In the genomic region with DNA sequence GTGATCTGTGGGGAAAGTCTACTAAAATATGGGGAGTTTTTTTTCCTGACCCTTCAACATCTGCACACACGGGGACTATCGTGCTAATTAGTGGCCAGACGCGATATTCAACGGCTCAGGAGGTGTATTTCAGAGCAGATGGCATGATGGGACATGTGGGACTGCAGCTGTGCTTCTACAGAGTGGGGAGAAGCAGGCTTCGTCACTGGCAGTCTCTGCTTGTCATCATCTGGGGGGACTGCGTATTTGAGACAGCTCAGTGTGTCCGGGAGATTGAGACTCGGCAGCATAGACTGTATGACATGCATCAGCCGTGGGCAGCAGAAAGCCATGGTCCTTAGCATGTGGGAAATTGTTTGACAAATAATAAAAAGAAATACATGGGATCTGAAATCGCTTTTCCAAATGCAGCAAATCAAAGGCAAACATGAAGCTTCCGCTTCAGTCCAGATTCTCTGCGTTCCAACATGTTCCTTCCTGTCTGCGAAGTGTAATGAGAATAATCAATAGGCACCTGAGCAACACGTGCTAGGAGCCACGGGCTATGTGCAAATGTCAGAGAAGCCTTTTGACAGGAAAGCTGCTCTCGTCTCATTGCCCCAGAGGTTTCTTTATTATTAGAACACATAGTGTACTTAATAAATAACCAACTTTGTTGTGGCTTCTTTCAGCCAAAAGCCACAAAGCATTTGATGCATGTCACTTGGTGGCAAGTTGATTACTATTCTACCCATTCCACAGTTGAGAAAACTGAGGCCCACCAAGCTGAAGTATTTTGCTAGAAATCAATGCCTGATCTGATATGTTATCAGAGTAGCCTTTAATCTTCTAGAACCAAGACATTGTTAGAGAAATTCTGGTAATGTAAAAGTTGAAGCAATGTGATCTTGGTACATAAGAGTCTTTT, we compare ENCODE assay signal across 19 cellular contexts.
DNase-seq lines count a peak whose midpoint lies in the region; ATAC-seq, FAIRE-seq and TF ChIP-seq lines count a peak whose summit lies in the region.
"Had no signal": no experiment of that assay in that cellular context is flagged by ENCODE, and none has a peak within 500 bp of the region (broad histone marks: within the 10 kb centered on the region; RNA-seq: fewer than 3 reads in every experiment).

No MANE protein-coding gene starts in this region.

- H3K4me3 ChIP-seq in BLaER1 treated with 17β-estradiol and CSF1 and Interleukin-3, amounts not matched to agents 10 nM and 100 nM, result no peak overlapping the region
- H3K4me3 ChIP-seq in HUES64 (ENCODE audit: low read length), result no peak overlapping the region
- H3K4me3 ChIP-seq: PC-9, SJSA1 had no signal

- H3K27me3 Mint-ChIP-seq in T-helper 17 cell, result peaks cover under 1% of the 10 kb centered on the region

- TF ChIP-seq POLR2A in GM18505 (IDR thresholded peaks at IDR 0.05; ENCODE audit: borderline replicate concordance, extremely low read depth, insufficient read depth, insufficient read length), result no peak

- H4K20me1 ChIP-seq in BLaER1 treated with 17β-estradiol and CSF1 and Interleukin-3, amounts not matched to agents 10 nM and 100 nM, result no peaks in the 10 kb centered on the region

- 96% methylated on average over 17 of the region's 17 CpGs for WGBS in HUES64

- no peak overlapping the region for H3K27ac Mint-ChIP-seq in T-helper 17 cell
- H3K27ac Mint-ChIP-seq: CD4-positive, alpha-beta T cell; T-cell had no signal

- H3K36me3 ChIP-seq in BLaER1 treated with 17β-estradiol and CSF1 and Interleukin-3, amounts not matched to agents 10 nM and 100 nM, result no peaks in the 10 kb centered on the region
- H3K36me3 ChIP-seq in HUES64 (ENCODE audit: insufficient read depth, low read length), result no peaks in the 10 kb centered on the region
- H3K36me3 ChIP-seq: SJSA1 had no signal

- peaks cover 0 to 23% (median 14%) of the 10 kb centered on the region in 10 experiments; a peak in 14 of 20 replicates for H3K4me1 ChIP-seq in BLaER1 treated with 17β-estradiol and CSF1 and Interleukin-3, amounts not matched to agents 10 nM and 100 nM
- H3K4me1 ChIP-seq in HUES64 (ENCODE audit: insufficient read depth, low read length), result peaks cover 10% of the 10 kb centered on the region
- H3K4me1 ChIP-seq: SJSA1 had no signal

- ATAC-seq in T-helper 17 cell, result no peak
- ATAC-seq in GM18505 (IDR thresholded peaks at IDR 0.05; ENCODE audit: unreplicated experiment), result no peak
- ATAC-seq: HCT116, T-cell had no signal

- H3K4me3 Mint-ChIP-seq in T-helper 17 cell, result no peak overlapping the region
- H3K4me3 Mint-ChIP-seq: CD4-positive, alpha-beta T cell; T-cell had no signal

- TF ChIP-seq CTCF in VCaP (conservative IDR thresholded peaks at IDR 0.05), result no peak

- no peak overlapping the region for H3K27ac ChIP-seq in BLaER1 treated with 17β-estradiol and CSF1 and Interleukin-3, amounts not matched to agents 10 nM and 100 nM
- 0 out of 2 replicates have a peak overlapping the region, but pooled peaks have one; percentile 15 for H3K27ac ChIP-seq in HUES64 (ENCODE audit: low read depth, low read length)
- peak overlapping the region; percentile 28; the same call in 1 of the 2 replicates for H3K27ac ChIP-seq in VCaP
- H3K27ac ChIP-seq: HL-60, KMS-11, PC-9, SJSA1 had no signal

- H3K27me3 ChIP-seq in BLaER1 treated with 17β-estradiol and CSF1 and Interleukin-3, amounts not matched to agents 10 nM and 100 nM, result peaks cover 0 to 10% (median 0%) of the 10 kb centered on the region in 11 experiments; a peak in 5 of 22 replicates
- no peaks in the 10 kb centered on the region for H3K27me3 ChIP-seq in HUES64 (ENCODE audit: insufficient read depth, low read length)
- H3K27me3 ChIP-seq: SJSA1 had no signal

- DNase-seq in iPS-NIHi7 (ENCODE audit: extremely low spot score) (peak; percentile 2), T-helper 17 cell (no peak), HTR-8/SVneo (ENCODE audit: insufficient read length, low spot score) (no peak), NCI-H2196 treated with DMSO at 0.1 percent for 48 hours (lab: John Stamatoyannopoulos, UW; ENCODE audit: unreplicated experiment) (no peak)
- DNase-seq: CD4-positive, alpha-beta T cell; DMS79; NCI-H1092; NCI-H2081 treated with DMSO at 0.1 percent for 48 hours; NCI-H345; PC-9; T-cell had no signal

- FAIRE-seq in HTR-8/SVneo (lab: Jason Lieb, UNC), result no peak

- H3K36me3 Mint-ChIP-seq in T-helper 17 cell (ENCODE audit: low read depth), result no peaks in the 10 kb centered on the region
- H3K36me3 Mint-ChIP-seq: T-cell had no signal

- H3K4me2 ChIP-seq in BLaER1 treated with 17β-estradiol and CSF1 and Interleukin-3, amounts not matched to agents 10 nM and 100 nM, result peak overlapping the region in 7 of 11 experiments; percentile 5 to 47 (median 41); a peak in 10 of 22 replicates
- H3K4me2 ChIP-seq: KMS-11, PC-9 had no signal

- no peaks in the 10 kb centered on the region for H3K9me3 ChIP-seq in BLaER1 treated with 17β-estradiol and CSF1 and Interleukin-3, amounts not matched to agents 10 nM and 100 nM (replicated peaks in 1 of 11)
- H3K9me3 ChIP-seq in HUES64 (ENCODE audit: insufficient read depth, low read depth, low read length) (no peaks in the 10 kb centered on the region), T-helper 17 cell (ENCODE audit: control insufficient read depth, low read length, poor library complexity, severe bottlenecking) (no peaks in the 10 kb centered on the region)
- H3K9me3 ChIP-seq: SJSA1 had no signal

- H3K4me1 Mint-ChIP-seq in T-helper 17 cell, result no peaks in the 10 kb centered on the region
- H3K4me1 Mint-ChIP-seq: T-cell had no signal

- no peak overlapping the region for H3K9ac ChIP-seq in BLaER1 treated with 17β-estradiol and CSF1 and Interleukin-3, amounts not matched to agents 10 nM and 100 nM
- H3K9ac ChIP-seq in HUES64 (ENCODE audit: low read depth, low read length), result no peak overlapping the region
- H3K9ac ChIP-seq: KMS-11 had no signal

Comparison
In these comparisons a context has a peak if more than half of its experiments do, and no peak if none do; other contexts are left out.
1. H3K27ac ChIP-seq: peak in HUES64 (single experiment) and VCaP (single experiment); none in BLaER1 treated with 17β-estradiol and CSF1 and Interleukin-3, amounts not matched to agents 10 nM and 100 nM (0 of 11).